Comparison of ENCODE assay signal across 23 cellular contexts in the genomic region with DNA sequence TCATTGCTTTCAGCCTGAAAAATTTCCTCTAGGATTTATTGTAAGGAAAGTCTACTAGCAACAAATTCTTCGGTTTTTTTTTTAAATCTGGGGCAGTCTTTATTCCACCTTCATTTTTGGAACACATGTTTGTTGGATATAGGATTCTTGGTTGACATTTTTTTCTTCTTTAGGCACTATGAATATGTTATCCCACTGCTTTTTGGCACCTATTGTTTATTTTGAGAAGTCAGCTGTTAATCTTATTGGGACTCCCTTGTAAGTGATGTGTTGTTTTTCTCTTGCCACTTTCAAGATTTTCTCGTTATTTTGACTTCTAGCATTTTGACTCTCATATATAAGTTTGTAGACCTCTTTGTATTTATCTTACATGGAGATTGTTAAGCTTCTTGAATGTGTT.
DNase-seq lines count a peak whose midpoint lies in the region; ATAC-seq, FAIRE-seq and TF ChIP-seq lines count a peak whose summit lies in the region.
"Had no signal": no experiment of that assay in that cellular context is flagged by ENCODE, and none has a peak within 500 bp of the region (broad histone marks: within the 10 kb centered on the region; RNA-seq: fewer than 3 reads in every experiment).

No MANE protein-coding gene starts in this region.

- no peak overlapping the region for H3K4me3 ChIP-seq in HepG2 (replicated peaks in 1 of 3; ENCODE audit: insufficient read depth in 1 of 3, low read depth in 2 of 3, low read length in 3 of 3)
- no peak overlapping the region for H3K4me3 ChIP-seq in right lobe of liver
- no peak overlapping the region for H3K4me3 ChIP-seq in K562
- no peak overlapping the region for H3K4me3 ChIP-seq in prostate gland
- H3K4me3 ChIP-seq in esophagus squamous epithelium = no peak overlapping the region
- H3K4me3 ChIP-seq: Peyer's patch, SJCRH30 had no signal

- BruUV-seq in HepG2 (replicated peaks; lab: Mats Ljungman, UMichigan) (no TSS peak), K562 (replicated peaks; lab: Mats Ljungman, UMichigan) (no TSS peak)

- TF ChIP-seq CTCF in HepG2 (CRISPR knock-in tag; IDR thresholded peaks at IDR 0.05) = no peak
- TF ChIP-seq CTCF in right lobe of liver (IDR thresholded peaks at IDR 0.05) = no peak
- TF ChIP-seq CTCF in K562 (IDR thresholded peaks at IDR 0.05 in 2 of 3, conservative IDR thresholded peaks at IDR 0.05 in 1 of 3; ENCODE audit: insufficient read depth in 2 of 3, low read depth in 1 of 3, low read length in 3 of 3) = no peak
- TF ChIP-seq CTCF in prostate gland (IDR thresholded peaks at IDR 0.05) = no peak
- TF ChIP-seq CTCF in esophagus squamous epithelium (IDR thresholded peaks at IDR 0.05) = no peak

- CTCF ChIA-PET in HepG2 (lab: Yijun Ruan, JAX; ENCODE audit: low intra/inter-chr PET ratio, low total read pairs) (no interaction called here), K562 (lab: Yijun Ruan, JAX; ENCODE audit: low intra/inter-chr PET ratio) (no interaction called here)

- 5% methylated on average over 2 of the region's 2 CpGs for WGBS in HepG2 (ENCODE audit: low lambda C conversion rate)
- 30% methylated on average over 2 of the region's 2 CpGs for WGBS in right lobe of liver (ENCODE audit: insufficient coverage, low coverage, low lambda C conversion rate, missing lambda C conversion rate)
- 0% methylated on average over 2 of the region's 2 CpGs for WGBS in K562 (ENCODE audit: insufficient coverage, low coverage, missing lambda C conversion rate)
- WGBS in prostate gland = 52% methylated on average over 2 of the region's 2 CpGs
- 38 to 52% methylated on average over 1 to 2 of the region's 2 CpGs for WGBS in esophagus squamous epithelium, 2 donors

- TF ChIP-seq RAD21 in HepG2 (CRISPR knock-in tag; IDR thresholded peaks at IDR 0.05) = no peak
- TF ChIP-seq RAD21 in K562 (CRISPR knock-in tag; conservative IDR thresholded peaks at IDR 0.05 in 1 of 2, IDR thresholded peaks at IDR 0.05 in 1 of 2) = no peak

- H3K36me3 ChIP-seq in HepG2 (replicated peaks in 1 of 2; ENCODE audit: control insufficient read depth in 1 of 2, insufficient read depth in 2 of 2, low read length in 2 of 2) (no peaks in the 10 kb centered on the region), right lobe of liver (no peaks in the 10 kb centered on the region), K562 (ENCODE audit: control insufficient read depth, insufficient read depth, low read length) (no peaks in the 10 kb centered on the region), prostate gland (no peaks in the 10 kb centered on the region), esophagus squamous epithelium (no peaks in the 10 kb centered on the region)
- H3K36me3 ChIP-seq: Peyer's patch, SJCRH30 had no signal

- H3K9me3 Mint-ChIP-seq in activated naive CD4-positive, alpha-beta T cell treated with anti-CD3 and anti-CD28 coated beads, Interleukin-2, amount 50 U/mL, for 72 hours = peaks cover 29 to 31% of the 10 kb centered on the region in 2 donors

- no peak overlapping the region for H3K27ac ChIP-seq in HepG2 (ENCODE audit: extremely low read length, insufficient read depth, low read length)
- no peak overlapping the region for H3K27ac ChIP-seq in right lobe of liver
- H3K27ac ChIP-seq in K562 (ENCODE audit: extremely low read depth, low read depth, low read length) = no peak overlapping the region
- H3K27ac ChIP-seq in prostate gland = no peak overlapping the region
- H3K27ac ChIP-seq in esophagus squamous epithelium = no peak overlapping the region
- H3K27ac ChIP-seq: C4-2B, Peyer's patch, SJCRH30 had no signal

- no peak overlapping the region for H3K9ac ChIP-seq in HepG2 (ENCODE audit: insufficient read depth, low read depth, low read length)
- H3K9ac ChIP-seq in K562 (ENCODE audit: insufficient read depth in 1 of 2, low read depth in 2 of 2, low read length in 2 of 2) = no peak overlapping the region

- no peak for DNase-seq in HepG2 (ENCODE audit: low spot score)
- DNase-seq in right lobe of liver = no peak
- peak; percentile 16 for DNase-seq in RKO (ENCODE audit: low spot score)
- no peak for DNase-seq in K562 (ENCODE audit: extremely low read depth in 1 of 4, low spot score in 3 of 4)
- no peak for DNase-seq in activated naive CD4-positive, alpha-beta T cell treated with anti-CD3 and anti-CD28 coated beads, Interleukin-2, amount 50 U/mL, for 72 hours (ENCODE audit: low spot score in 2 of 2)
- DNase-seq in prostate gland (ENCODE audit: low spot score) = no peak
- no peak for DNase-seq in esophagus squamous epithelium (lab: John Stamatoyannopoulos, UW)
- DNase-seq: DMS79; GOT3; HCEC 1CT; KBM-7; NCI-H1105; NCI-H146; NCI-H2029; NCI-H345; NCI-H524; NCI-H774; NK-92 treated with Interleukin-12 subunit alpha and Interleukin-12 subunit beta, amount 100 ng/mL, for 24 hours; Peyer's patch; SJCRH30; T-helper 1 cell had no signal

- H3K27ac Mint-ChIP-seq in activated naive CD4-positive, alpha-beta T cell treated with anti-CD3 and anti-CD28 coated beads, Interleukin-2, amount 50 U/mL, for 72 hours = no peak overlapping the region

- H3K36me3 Mint-ChIP-seq in activated naive CD4-positive, alpha-beta T cell treated with anti-CD3 and anti-CD28 coated beads, Interleukin-2, amount 50 U/mL, for 72 hours = peaks cover 29 to 37% of the 10 kb centered on the region in 2 donors

- H3K9me1 ChIP-seq in K562 (ENCODE audit: control insufficient read depth, insufficient read depth, low read length) = no peaks in the 10 kb centered on the region

- H4K20me1 ChIP-seq in HepG2 (ENCODE audit: insufficient read depth, low read length) (no peaks in the 10 kb centered on the region), K562 (replicated peaks; ENCODE audit: control insufficient read depth, insufficient read depth, low read length) (no peaks in the 10 kb centered on the region)

- H3K9me3 ChIP-seq in HepG2 (ENCODE audit: low read length) = peaks cover 45% of the 10 kb centered on the region
- peaks cover 0 to 14% (median 0%) of the 10 kb centered on the region in 4 donors for H3K9me3 ChIP-seq in right lobe of liver
- H3K9me3 ChIP-seq in K562 (replicated peaks; ENCODE audit: control insufficient read depth, insufficient read depth, low read depth, low read length) = peaks cover 6% of the 10 kb centered on the region
- no peaks in the 10 kb centered on the region for H3K9me3 ChIP-seq in prostate gland
- peaks cover 0 to 44% (median 36%) of the 10 kb centered on the region in 3 donors for H3K9me3 ChIP-seq in esophagus squamous epithelium
- H3K9me3 ChIP-seq: SJCRH30 had no signal

- H3K27me3 ChIP-seq in HepG2 (ENCODE audit: control insufficient read depth in 1 of 2, insufficient read depth in 2 of 2, low read length in 2 of 2) = no peaks in the 10 kb centered on the region
- H3K27me3 ChIP-seq in right lobe of liver = no peaks in the 10 kb centered on the region
- H3K27me3 ChIP-seq in K562 (ENCODE audit: control insufficient read depth in 2 of 2, insufficient read depth in 2 of 2, low read length in 2 of 2) = no peaks in the 10 kb centered on the region
- H3K27me3 ChIP-seq in prostate gland (replicated peaks; ENCODE audit: insufficient read depth) = no peaks in the 10 kb centered on the region
- H3K27me3 ChIP-seq in esophagus squamous epithelium = no peaks in the 10 kb centered on the region
- H3K27me3 ChIP-seq: Peyer's patch, SJCRH30 had no signal

- H2AFZ ChIP-seq in HepG2 (ENCODE audit: low read length) = no peak overlapping the region
- no peak overlapping the region for H2AFZ ChIP-seq in K562 (ENCODE audit: low read depth, low read length)

- in situ Hi-C loops in HepG2 (cut with HindIII; ENCODE audit: extremely low pct_ligation_motif_present, low pct_unique_long_range_greater_than_20kb) = no loop called here
- in situ Hi-C loops in K562 (cut with MboI) = no loop called here

- TF ChIP-seq POLR2A in HepG2 (IDR thresholded peaks at IDR 0.05; ENCODE audit: insufficient read depth in 1 of 2, low read depth in 2 of 2, low read length in 2 of 2) (no peak), right lobe of liver (IDR thresholded peaks at IDR 0.05) (no peak), K562 (conservative IDR thresholded peaks at IDR 0.05) (no peak), prostate gland (IDR thresholded peaks at IDR 0.05) (no peak), esophagus squamous epithelium (IDR thresholded peaks at IDR 0.05) (no peak)

- TF ChIP-seq EP300 in HepG2 (IDR thresholded peaks at IDR 0.05; ENCODE audit: low read depth in 2 of 2, low read length in 2 of 2) = no peak
- TF ChIP-seq EP300 in HepG2 (CRISPR knock-in tag; IDR thresholded peaks at IDR 0.05; ENCODE audit: borderline replicate concordance) = no peak
- TF ChIP-seq EP300 in K562 (IDR thresholded peaks at IDR 0.05; ENCODE audit: low read length) = no peak

- H3K4me1 ChIP-seq in HepG2 (ENCODE audit: insufficient read depth, low read length) = no peaks in the 10 kb centered on the region
- H3K4me1 ChIP-seq in right lobe of liver = no peaks in the 10 kb centered on the region
- no peaks in the 10 kb centered on the region for H3K4me1 ChIP-seq in K562 (replicated peaks in 1 of 2; ENCODE audit: control insufficient read depth in 2 of 2, insufficient read depth in 2 of 2, low read length in 2 of 2)
- H3K4me1 ChIP-seq in prostate gland (replicated peaks) = no peaks in the 10 kb centered on the region
- no peaks in the 10 kb centered on the region for H3K4me1 ChIP-seq in esophagus squamous epithelium
- H3K4me1 ChIP-seq: Peyer's patch, SJCRH30 had no signal

- POLR2A ChIA-PET in HepG2 (lab: Yijun Ruan, JAX) (no interaction called here), K562 (lab: Yijun Ruan, JAX) (no interaction called here)

- intact Hi-C loops in HepG2 (cut with micrococcal nuclease; ENCODE audit: unreplicated experiment) = no loop called here
- intact Hi-C loops in right lobe of liver (cut with DNase I) = no loop called here
- intact Hi-C loops in K562 (cut with micrococcal nuclease) = no loop called here
- intact Hi-C loops in prostate gland (cut with DNase I) = no loop called here
- intact Hi-C loops in esophagus squamous epithelium (cut with DNase I) = no loop called here

- no peak overlapping the region for H3K4me2 ChIP-seq in HepG2 (ENCODE audit: low read depth, low read length)
- no peak overlapping the region for H3K4me2 ChIP-seq in K562 (ENCODE audit: insufficient read depth, low read length)

- no peak for ATAC-seq in HepG2
- ATAC-seq in right lobe of liver = no peak
- ATAC-seq in K562 = no peak
- ATAC-seq in activated naive CD4-positive, alpha-beta T cell treated with anti-CD3 and anti-CD28 coated beads, Interleukin-2, amount 50 U/mL, for 72 hours = no peak
- no peak for ATAC-seq in GM18498 (IDR thresholded peaks at IDR 0.05; ENCODE audit: unreplicated experiment)

- FAIRE-seq in HepG2 (lab: Jason Lieb, UNC) (no peak), K562 (lab: Jason Lieb, UNC) (no peak)

- H3K79me2 ChIP-seq in HepG2 (ENCODE audit: insufficient read depth, low read length) = no peaks in the 10 kb centered on the region
- H3K79me2 ChIP-seq in K562 (ENCODE audit: control insufficient read depth, insufficient read depth, low read length) = no peaks in the 10 kb centered on the region

TF ChIP-seq in K562, 482 proteins besides CTCF, POLR2A, EP300 and RAD21 (continues in another document):
- TF ChIP-seq ZNF12 (CRISPR knock-in tag; IDR thresholded peaks at IDR 0.05) = no peak
- peak; percentile 96 for TF ChIP-seq TRIM28 (IDR thresholded peaks at IDR 0.05)
